ENCODE assay signal across 7 cellular contexts in the genomic region with DNA sequence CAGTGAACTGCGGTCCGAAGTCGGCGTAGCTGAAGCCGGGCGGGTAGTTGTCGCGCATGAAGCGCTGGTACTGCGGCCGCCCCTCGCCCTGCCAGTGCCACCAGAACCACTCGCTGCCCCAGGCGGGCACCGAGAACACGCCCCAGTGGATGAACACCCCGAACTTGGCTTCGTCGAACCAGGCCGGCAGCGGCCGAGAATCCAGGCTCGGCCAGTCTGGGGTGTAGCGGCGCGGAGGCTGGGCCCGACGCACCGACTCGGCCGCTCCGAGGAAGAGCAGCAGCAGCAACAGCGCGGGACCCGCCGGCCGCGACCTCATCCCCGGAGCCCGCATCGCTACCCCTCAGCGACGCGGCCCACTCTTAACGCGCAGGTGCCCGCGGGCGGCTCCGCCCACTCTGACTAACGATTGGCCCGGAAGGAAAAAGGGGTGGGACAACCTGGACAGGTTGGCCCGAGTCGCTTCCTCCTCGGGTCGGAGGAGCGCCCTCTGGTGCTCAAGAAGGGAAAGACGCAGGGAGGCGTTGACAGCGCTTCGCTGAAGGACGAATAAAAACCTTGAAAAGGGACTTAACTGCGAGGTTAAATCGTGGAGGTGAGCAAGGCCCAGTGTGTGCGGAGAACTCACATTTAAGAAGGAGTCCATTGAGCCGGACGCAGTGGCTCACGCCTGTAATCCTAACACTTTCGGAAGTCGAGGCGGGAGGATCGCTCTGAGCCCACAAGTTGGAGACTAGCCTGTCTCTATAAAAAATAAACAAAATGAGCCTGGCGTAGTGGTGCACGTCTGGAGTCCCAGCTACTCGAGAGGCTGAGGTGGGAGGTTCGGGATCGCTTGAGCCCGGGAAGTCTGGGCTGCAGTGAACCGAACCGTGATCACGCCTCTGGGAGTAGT.
DNase-seq lines count a peak whose midpoint lies in the region; ATAC-seq and TF ChIP-seq lines count a peak whose summit lies in the region.

A gene (minus strand): TSS at position 338 of the 895 bp plus-strand sequence. CDS start 4 bp downstream, at position 334.

- in situ Hi-C loops in astrocyte of the cerebellum (cut with HindIII; ENCODE audit: low sequenced_read_pairs), result no loop called here

- TF ChIP-seq CTCF in astrocyte of the cerebellum (IDR thresholded peaks at IDR 0.05; ENCODE audit: low read depth, low read length, missing control alignments), result peak; percentile 95

- H3K4me3 ChIP-seq in astrocyte of the cerebellum (ENCODE audit: low read depth, low read length), result peak within 1 kb of the TSS; percentile 63

- peak; percentile 95 for ATAC-seq in HG02885 (IDR thresholded peaks at IDR 0.05; ENCODE audit: poor library complexity, unreplicated experiment)

- TF ChIP-seq POLR2A in GM15510 (IDR thresholded peaks at IDR 0.05; ENCODE audit: borderline replicate concordance, extremely low read depth, insufficient read length), result peak; percentile 67

- DNase-seq in NCI-H1694 treated with DMSO at 0.1 percent for 48 hours (lab: John Stamatoyannopoulos, UW) (peak; percentile 86), T-helper 22 cell (ENCODE audit: low read depth) (peak; percentile 91), astrocyte of the cerebellum (ENCODE audit: low read depth) (peak; percentile 70), hippocampal formation (lab: John Stamatoyannopoulos, UW) (peak; percentile 89 to 93), retina (peak; percentile 96)

Comparison
In these comparisons a context has a peak if more than half of its experiments do, and no peak if none do; other contexts are left out.
1. Peak in every context shown above with its lines: DNase-seq, ATAC-seq and H3K4me3 ChIP-seq.